ENCODE assay signal across 8 cellular contexts in the genomic region with DNA sequence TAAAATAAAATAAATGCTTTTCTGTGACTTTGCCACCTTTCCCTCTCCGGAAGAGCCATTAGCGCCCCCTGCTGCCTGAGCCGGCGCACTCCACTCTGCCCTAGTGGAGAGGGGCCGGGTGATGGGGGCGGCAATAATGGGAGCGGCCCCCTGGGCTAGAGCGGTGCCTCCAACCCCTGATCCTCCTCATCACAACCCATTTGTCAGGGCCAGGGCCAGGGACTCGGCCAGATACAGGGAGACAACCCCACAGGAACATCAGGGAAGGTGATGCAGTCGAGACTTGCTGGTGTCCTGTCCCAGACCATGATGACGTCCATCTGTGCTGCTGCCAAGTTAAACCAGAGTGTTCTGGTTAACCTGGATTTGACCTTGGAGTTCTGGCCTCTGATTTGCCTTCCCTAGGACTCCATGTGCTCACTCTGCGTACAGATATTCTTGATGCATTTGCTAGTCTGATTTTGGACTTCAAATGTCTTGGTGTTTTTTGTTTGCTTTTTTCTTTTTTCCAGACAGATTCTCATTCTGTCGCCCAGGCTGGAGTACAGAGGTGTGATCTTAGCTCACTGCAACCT. TPM values are rescaled to one million over a fixed set of nuclear protein-coding genes. Genes with fewer than 3 reads are reported as not detected.
DNase-seq lines count a peak whose midpoint lies in the region; ATAC-seq, FAIRE-seq and TF ChIP-seq lines count a peak whose summit lies in the region.

No MANE protein-coding gene starts in this region.

- H3K27me3 ChIP-seq in bronchial epithelial cell (ENCODE audit: control insufficient read depth, insufficient read depth, low read length) = no peaks in the 10 kb centered on the region
- H3K27me3 ChIP-seq in lower lobe of right lung (ENCODE audit: low read depth) = no peaks in the 10 kb centered on the region
- no peaks in the 10 kb centered on the region for H3K27me3 ChIP-seq in aorta (ENCODE audit: control insufficient read depth in 1 of 2, insufficient read depth in 2 of 2, low read length in 1 of 2)

- H3K27ac ChIP-seq in lower lobe of right lung (no peak overlapping the region), aorta (ENCODE audit: low read depth in 1 of 2, low read length in 2 of 2) (no peak overlapping the region)

- H3K4me1 ChIP-seq in lower lobe of right lung (no peaks in the 10 kb centered on the region), aorta (ENCODE audit: control insufficient read depth in 1 of 2, insufficient read depth in 2 of 2, low read length in 2 of 2) (no peaks in the 10 kb centered on the region)

- no peaks in the 10 kb centered on the region for H3K36me3 ChIP-seq in bronchial epithelial cell (ENCODE audit: control insufficient read depth, insufficient read depth, low read length)
- H3K36me3 ChIP-seq in lower lobe of right lung = no peaks in the 10 kb centered on the region
- H3K36me3 ChIP-seq in aorta (ENCODE audit: control insufficient read depth in 1 of 2, insufficient read depth in 2 of 2, low read length in 1 of 2) = no peaks in the 10 kb centered on the region

- H3K9me3 ChIP-seq in lower lobe of right lung (no peaks in the 10 kb centered on the region), aorta (ENCODE audit: control insufficient read depth, low read length) (no peaks in the 10 kb centered on the region)

- FAIRE-seq in bronchial epithelial cell (lab: Jason Lieb, UNC) = peak; percentile 28

- in situ Hi-C loops in GM13976 (cut with MboI; ENCODE audit: low sequenced_read_pairs, unreplicated experiment) = no loop called here

- intact Hi-C loops in lower lobe of right lung (cut with DNase I) (no loop called here), aorta (cut with DNase I) (no loop called here)

- DNase-seq in AG08395 (ENCODE audit: low spot score) (peak; percentile 26), GM13976 (ENCODE audit: low spot score) (peak; percentile 71), RPMI8226 (peak; percentile 52), bronchial epithelial cell (ENCODE audit: low read depth) (peak; percentile 4), lower lobe of right lung (no peak), aorta (no peak)

- H3K4me3 ChIP-seq in bronchial epithelial cell (ENCODE audit: low read depth, low read length) (no peak overlapping the region), lower lobe of right lung (no peak overlapping the region), aorta (ENCODE audit: low read length in 2 of 2) (no peak overlapping the region)

- ATAC-seq in lower lobe of right lung (peak; percentile 72 to 85), aorta (ENCODE audit: low FRiP score) (peak; percentile 68), GM18517 (IDR thresholded peaks at IDR 0.05; ENCODE audit: unreplicated experiment) (no peak), HG02588 (IDR thresholded peaks at IDR 0.05; ENCODE audit: unreplicated experiment) (no peak)

- TF ChIP-seq CTCF in GM13976 (IDR thresholded peaks at IDR 0.05; ENCODE audit: borderline replicate concordance, control extremely low read depth, extremely low read depth, insufficient read depth, missing control alignments) (peak; percentile 58), bronchial epithelial cell (IDR thresholded peaks at IDR 0.05; ENCODE audit: insufficient read depth, low read length, severe bottlenecking) (peak; percentile 42), lower lobe of right lung (IDR thresholded peaks at IDR 0.05) (peak; percentile 62)

- 16 to 19% methylated on average over 13 of the region's 13 CpGs for WGBS in aorta, 2 donors

RNA-seq across cellular contexts. Expression of a gene that starts 46.1 kb away (rescaled TPM):
- 18.7 and 23.8 TPM in 2 replicates for total RNA-seq in bronchial epithelial cell
- total RNA-seq in lower lobe of right lung = 96.9 TPM
- total RNA-seq in aorta = 100 to 1,000 TPM in 1 of 2 donors, 10 to 100 TPM in 1; 82.3 to 121 TPM
- polyA plus RNA-seq in aorta = 10 to 100 TPM; 17.8 to 26.0 TPM

Comparison
In these comparisons a context has a peak if more than half of its experiments do, and no peak if none do; other contexts are left out.
1. DNase-seq: peak in AG08395 (single experiment), GM13976 (single experiment), RPMI8226 (single experiment) and bronchial epithelial cell (single experiment); none in lower lobe of right lung (single experiment) and aorta (0 of 2).
2. ATAC-seq: peak in lower lobe of right lung (2 of 2) and aorta (single experiment); none in GM18517 (single experiment) and HG02588 (single experiment).
3. Peak in every context shown above with its lines, with median percentiles within 50 percentile points of each other: CTCF ChIP-seq.